ENCODE assay signal across 9 cellular contexts in genomic region chr2:101900375-101900774, GRCh38.
DNase-seq lines count a peak whose midpoint lies in the region; ATAC-seq, FAIRE-seq and TF ChIP-seq lines count a peak whose summit lies in the region.
"Had no signal": no experiment of that assay in that cellular context is flagged by ENCODE, and none has a peak within 500 bp of the region (broad histone marks: within the 10 kb centered on the region; RNA-seq: fewer than 3 reads in every experiment).

No MANE protein-coding gene starts in this region.

- H2AFZ ChIP-seq in HepG2 (ENCODE audit: low read length), result no peak overlapping the region
- no peak overlapping the region for H2AFZ ChIP-seq in SK-N-SH (ENCODE audit: low read depth)

- TF ChIP-seq RAD21 in HepG2 (CRISPR knock-in tag; IDR thresholded peaks at IDR 0.05), result no peak
- no peak for TF ChIP-seq RAD21 in SK-N-SH (IDR thresholded peaks at IDR 0.05; ENCODE audit: low read length)

- H3K79me2 ChIP-seq in HepG2 (ENCODE audit: insufficient read depth, low read length) (no peaks in the 10 kb centered on the region), SK-N-SH (ENCODE audit: insufficient read depth) (no peaks in the 10 kb centered on the region)

- BruUV-seq in HepG2 (replicated peaks; lab: Mats Ljungman, UMichigan), result no TSS peak

- no peak for TF ChIP-seq CTCF in HepG2 (CRISPR knock-in tag; IDR thresholded peaks at IDR 0.05)
- no peak for TF ChIP-seq CTCF in right lobe of liver (IDR thresholded peaks at IDR 0.05)
- TF ChIP-seq CTCF in endothelial cell (IDR thresholded peaks at IDR 0.05; ENCODE audit: unreplicated experiment), result no peak
- no peak for TF ChIP-seq CTCF in SK-N-SH (IDR thresholded peaks at IDR 0.05)

- TF ChIP-seq EP300 in HepG2 (IDR thresholded peaks at IDR 0.05; ENCODE audit: low read depth in 2 of 2, low read length in 2 of 2), result no peak
- TF ChIP-seq EP300 in HepG2 (CRISPR knock-in tag; IDR thresholded peaks at IDR 0.05; ENCODE audit: borderline replicate concordance), result no peak
- TF ChIP-seq EP300 in SK-N-SH (IDR thresholded peaks at IDR 0.05; ENCODE audit: borderline replicate concordance in 1 of 2, low read depth in 1 of 2, low read length in 1 of 2), result no peak

- H3K27ac ChIP-seq in HepG2 (ENCODE audit: extremely low read length, insufficient read depth, low read length), result no peak overlapping the region
- no peak overlapping the region for H3K27ac ChIP-seq in right lobe of liver
- H3K27ac ChIP-seq in SK-N-SH (ENCODE audit: low read depth in 2 of 2, low read length in 1 of 2), result no peak overlapping the region

- H3K4me1 ChIP-seq in HepG2 (ENCODE audit: insufficient read depth, low read length) (peaks cover 16% of the 10 kb centered on the region), right lobe of liver (no peaks in the 10 kb centered on the region), SK-N-SH (ENCODE audit: control insufficient read depth in 1 of 2, insufficient read depth in 2 of 2, low read depth in 1 of 2, low read length in 1 of 2) (no peaks in the 10 kb centered on the region)

- H3F3A ChIP-seq in SK-N-SH (replicated peaks; ENCODE audit: insufficient read depth), result peaks cover 15% of the 10 kb centered on the region

- H4K20me1 ChIP-seq in HepG2 (ENCODE audit: insufficient read depth, low read length), result no peaks in the 10 kb centered on the region
- H4K20me1 ChIP-seq in SK-N-SH (ENCODE audit: insufficient read depth), result no peaks in the 10 kb centered on the region

- DNase-seq in HepG2 (ENCODE audit: low spot score), result no peak
- DNase-seq in right lobe of liver, result no peak
- no peak for DNase-seq in endothelial cell (ENCODE audit: low spot score)
- DNase-seq in RCC 7860 (ENCODE audit: low spot score), result no peak
- DNase-seq in DMS79 (lab: John Stamatoyannopoulos, UW), result no peak
- DNase-seq in SK-N-SH, result no peak
- no peak for DNase-seq in DMS53 (lab: John Stamatoyannopoulos, UW)
- DNase-seq: left colon had no signal

- no peak overlapping the region for H3K4me3 ChIP-seq in HepG2 (replicated peaks in 1 of 3; ENCODE audit: insufficient read depth in 1 of 3, low read depth in 2 of 3, low read length in 3 of 3)
- no peak overlapping the region for H3K4me3 ChIP-seq in right lobe of liver
- H3K4me3 ChIP-seq in SK-N-SH (ENCODE audit: low read depth in 2 of 2, low read length in 1 of 2), result no peak overlapping the region

- H3K9me2 ChIP-seq in SK-N-SH, result no peaks in the 10 kb centered on the region

- CTCF ChIA-PET in HepG2 (lab: Yijun Ruan, JAX; ENCODE audit: low intra/inter-chr PET ratio, low total read pairs) (no interaction called here), SK-N-SH (lab: Yijun Ruan, JAX) (no interaction called here)

- H3K27ac Mint-ChIP-seq in endothelial cell (ENCODE audit: unreplicated experiment), result peak overlapping the region; percentile 24

- H3K27me3 ChIP-seq in HepG2 (ENCODE audit: control insufficient read depth in 1 of 2, insufficient read depth in 2 of 2, low read length in 2 of 2) (no peaks in the 10 kb centered on the region), right lobe of liver (no peaks in the 10 kb centered on the region), SK-N-SH (ENCODE audit: insufficient read depth) (no peaks in the 10 kb centered on the region)

- peak; percentile 6 for ATAC-seq in HepG2
- ATAC-seq in right lobe of liver, result no peak
- peak; percentile 92 for ATAC-seq in HG03432 (IDR thresholded peaks at IDR 0.05; ENCODE audit: unreplicated experiment)
- ATAC-seq: left colon had no signal

- TF ChIP-seq POLR2A in HepG2 (IDR thresholded peaks at IDR 0.05; ENCODE audit: insufficient read depth in 1 of 2, low read depth in 2 of 2, low read length in 2 of 2) (no peak; a peak in 2 of 4 replicates), right lobe of liver (IDR thresholded peaks at IDR 0.05) (no peak)

- H3K36me3 ChIP-seq in HepG2 (replicated peaks in 1 of 2; ENCODE audit: control insufficient read depth in 1 of 2, insufficient read depth in 2 of 2, low read length in 2 of 2) (peaks cover 0 to 4% of the 10 kb centered on the region in 2 experiments; a peak in 1 of 5 replicates), right lobe of liver (no peaks in the 10 kb centered on the region), SK-N-SH (replicated peaks in 1 of 2; ENCODE audit: control insufficient read depth in 1 of 2, insufficient read depth in 2 of 2, low read length in 1 of 2) (peaks cover 13% of the 10 kb centered on the region in 2 experiments)

- no peaks in the 10 kb centered on the region for H3K9me3 Mint-ChIP-seq in endothelial cell (ENCODE audit: unreplicated experiment)

- in situ Hi-C loops in HepG2 (cut with HindIII; ENCODE audit: extremely low pct_ligation_motif_present, low pct_unique_long_range_greater_than_20kb), result no loop called here

- peaks cover 13% of the 10 kb centered on the region for H3K27me3 Mint-ChIP-seq in endothelial cell (ENCODE audit: unreplicated experiment)

- POLR2A ChIA-PET in HepG2 (lab: Yijun Ruan, JAX) (no interaction called here), SK-N-SH (lab: Yijun Ruan, JAX) (no interaction called here)

- H3K9ac ChIP-seq in HepG2 (ENCODE audit: insufficient read depth, low read depth, low read length) (no peak overlapping the region), SK-N-SH (no peak overlapping the region)

- 95% methylated on average over 9 of the region's 9 CpGs for WGBS in HepG2 (ENCODE audit: low lambda C conversion rate)
- 94% methylated on average over 6 of the region's 9 CpGs for WGBS in right lobe of liver (ENCODE audit: insufficient coverage, low coverage, low lambda C conversion rate, missing lambda C conversion rate)
- 93% methylated on average over 9 of the region's 9 CpGs for WGBS in SK-N-SH (ENCODE audit: low lambda C conversion rate)

- peaks cover 12% of the 10 kb centered on the region for H3K4me1 Mint-ChIP-seq in endothelial cell (ENCODE audit: unreplicated experiment)

- no peak overlapping the region for H3K4me3 Mint-ChIP-seq in endothelial cell (ENCODE audit: unreplicated experiment)

- H3K4me2 ChIP-seq in HepG2 (ENCODE audit: low read depth, low read length) (no peak overlapping the region), SK-N-SH (no peak overlapping the region)

- intact Hi-C loops in HepG2 (cut with micrococcal nuclease; ENCODE audit: unreplicated experiment), result loop anchor here (5.0 kb wide), 1 partner anchor 87 kb away; no protein-coding TSS in a partner anchor
- intact Hi-C loops in right lobe of liver (cut with DNase I), result no loop called here

- FAIRE-seq in HepG2 (lab: Jason Lieb, UNC), result no peak
- FAIRE-seq in RCC 7860 (lab: Jason Lieb, UNC), result no peak

- peaks cover 36% of the 10 kb centered on the region for H3K36me3 Mint-ChIP-seq in endothelial cell (ENCODE audit: low read depth, unreplicated experiment)

- peaks cover under 1% of the 10 kb centered on the region; the same call in 1 of the 2 replicates for H3K9me3 ChIP-seq in HepG2 (ENCODE audit: low read length)
- H3K9me3 ChIP-seq in right lobe of liver, result no peaks in the 10 kb centered on the region
- H3K9me3 ChIP-seq in SK-N-SH, result no peaks in the 10 kb centered on the region

TF ChIP-seq in HepG2, 621 proteins besides CTCF, POLR2A, EP300 and RAD21:
- TF ChIP-seq AGO2 (optimal IDR thresholded peaks at IDR 0.05; ENCODE audit: low read depth, low read length) (peak; percentile 37), KDM2A (CRISPR knock-in tag; IDR thresholded peaks at IDR 0.05; ENCODE audit: borderline replicate concordance, low read depth) (peak; percentile 53), GTF3A (CRISPR knock-in tag; conservative IDR thresholded peaks at IDR 0.05) (no peak), PAF1 (CRISPR knock-in tag; IDR thresholded peaks at IDR 0.05) (peak; percentile 71; the same call in 1 of the 2 replicates), RBM22 (optimal IDR thresholded peaks at IDR 0.05; ENCODE audit: low read length) (peak; percentile 88), POLR2G (IDR thresholded peaks at IDR 0.05; ENCODE audit: low read depth, low read length) (peak; percentile 37; the same call in 1 of the 2 replicates), ZNF24 (IDR thresholded peaks at IDR 0.05) (no peak)

TF ChIP-seq in SK-N-SH, 30 proteins besides CTCF, POLR2A, EP300 and RAD21 (continues in another document):
- TF ChIP-seq EZH2phosphoT487 (IDR thresholded peaks at IDR 0.05; ENCODE audit: borderline replicate concordance, low read depth), result no peak
- no peak for TF ChIP-seq RCOR1 (IDR thresholded peaks at IDR 0.05; ENCODE audit: low read length)
- no peak for TF ChIP-seq PBX3 (IDR thresholded peaks at IDR 0.05)
- no peak for TF ChIP-seq TAF1 (IDR thresholded peaks at IDR 0.05; ENCODE audit: borderline replicate concordance, low read depth, low read length)
- TF ChIP-seq FOXJ3 (CRISPR knock-in tag; IDR thresholded peaks at IDR 0.05), result no peak
- no peak for TF ChIP-seq CHD2 (IDR thresholded peaks at IDR 0.05; ENCODE audit: low read length, partially characterized antibody)
- TF ChIP-seq JUND (IDR thresholded peaks at IDR 0.05), result no peak
- no peak for TF ChIP-seq USF1 (IDR thresholded peaks at IDR 0.05; ENCODE audit: borderline replicate concordance, low read depth)

Comparison
In these comparisons a context has a peak if more than half of its experiments do, and no peak if none do; other contexts are left out.
1. ATAC-seq: peak in HepG2 (single experiment) and HG03432 (single experiment); none in right lobe of liver (0 of 4).